ENCODE assay signal across 9 cellular contexts in genomic region chr2:236180831-236181453, GRCh38. TPM values are rescaled to one million over a fixed set of nuclear protein-coding genes. Genes with fewer than 3 reads are reported as not detected.
DNase-seq lines count a peak whose midpoint lies in the region; ATAC-seq and TF ChIP-seq lines count a peak whose summit lies in the region.
"Had no signal": no experiment of that assay in that cellular context is flagged by ENCODE, and none has a peak within 500 bp of the region (broad histone marks: within the 10 kb centered on the region; RNA-seq: fewer than 3 reads in every experiment).

No MANE protein-coding gene starts in this region.

- H3K4me3 Mint-ChIP-seq in H9 = no peak overlapping the region
- H3K4me3 Mint-ChIP-seq in activated T-helper 2 cell treated with anti-CD3 and anti-CD28 coated beads, Interferon-gamma antibody, Interleukin-2, Interleukin-4, amounts not matched to agents 10 μg/mL and 5 μg/mL and 100 μg/mL, durations not matched to agents 14 hours and 24 hours and 36 hours (ENCODE audit: low read depth) = no peak overlapping the region

- no peak overlapping the region for H4K91ac ChIP-seq in H9 (ENCODE audit: insufficient read length, low read depth, low read length)

- no peaks in the 10 kb centered on the region for H3K36me3 ChIP-seq in right atrium auricular region

- H2BK15ac ChIP-seq in H9 (ENCODE audit: low read depth, low read length) = no peak overlapping the region

- DNase-seq in H9 = peak; percentile 63
- peak; percentile 67 for DNase-seq in NCI-H69 (lab: John Stamatoyannopoulos, UW)
- DNase-seq in activated T-helper 2 cell treated with anti-CD3 and anti-CD28 coated beads, Interferon-gamma antibody, Interleukin-2, Interleukin-4, amounts not matched to agents 10 μg/mL and 5 μg/mL and 100 μg/mL, durations not matched to agents 14 hours and 24 hours and 36 hours (ENCODE audit: low spot score) = no peak
- DNase-seq in right atrium auricular region (ENCODE audit: low spot score) = no peak
- peak; percentile 64 for DNase-seq in stimulated activated CD4-positive, alpha-beta T cell treated with anti-CD3 and anti-CD28 coated beads, Interleukin-15, amount 100 ng/mL, for 24 hours

- H2AK5ac ChIP-seq in H9 (ENCODE audit: insufficient read length, low read length) = no peak overlapping the region

- ATAC-seq in GM18502 (IDR thresholded peaks at IDR 0.05; ENCODE audit: poor library complexity, unreplicated experiment) = no peak
- ATAC-seq in GM18519 (IDR thresholded peaks at IDR 0.05; ENCODE audit: low FRiP score, unreplicated experiment) = no peak

- H3K79me2 ChIP-seq in H9 (ENCODE audit: insufficient read depth, low read length) = no peaks in the 10 kb centered on the region

- no CpG with 5 or more reads among the region's 9 CpGs for WGBS in H9 (ENCODE audit: extremely low coverage, insufficient read length, low lambda C conversion rate)

- peaks cover 15 to 18% of the 10 kb centered on the region in 2 experiments for H3K9me3 Mint-ChIP-seq in H9
- H3K9me3 Mint-ChIP-seq in activated T-helper 2 cell treated with anti-CD3 and anti-CD28 coated beads, Interferon-gamma antibody, Interleukin-2, Interleukin-4, amounts not matched to agents 10 μg/mL and 5 μg/mL and 100 μg/mL, durations not matched to agents 14 hours and 24 hours and 36 hours = no peaks in the 10 kb centered on the region

- peaks cover 11 to 24% of the 10 kb centered on the region in 2 experiments for H3K4me1 Mint-ChIP-seq in H9
- H3K4me1 Mint-ChIP-seq in activated T-helper 2 cell treated with anti-CD3 and anti-CD28 coated beads, Interferon-gamma antibody, Interleukin-2, Interleukin-4, amounts not matched to agents 10 μg/mL and 5 μg/mL and 100 μg/mL, durations not matched to agents 14 hours and 24 hours and 36 hours (ENCODE audit: low read depth) = peaks cover 4% of the 10 kb centered on the region

- H2BK20ac ChIP-seq in H9 (ENCODE audit: low read depth, low read length, poor library complexity, severe bottlenecking) = no peak overlapping the region

- peak; percentile 87 for TF ChIP-seq CTCF in C4-2B (conservative IDR thresholded peaks at IDR 0.05)
- peak; percentile 91 for TF ChIP-seq CTCF in H9 (conservative IDR thresholded peaks at IDR 0.05)
- TF ChIP-seq CTCF in right atrium auricular region (IDR thresholded peaks at IDR 0.05) = peak; percentile 47 to 77

- no peak overlapping the region for H3T11ph ChIP-seq in H9 (ENCODE audit: low read length)

- H3K27me3 ChIP-seq in H9 (ENCODE audit: insufficient read depth, low read length) = peaks cover 2% of the 10 kb centered on the region; the same call in 1 of the 2 replicates
- peaks cover 17 to 28% of the 10 kb centered on the region in 2 donors for H3K27me3 ChIP-seq in right atrium auricular region

- no peak overlapping the region for H2BK12ac ChIP-seq in H9 (ENCODE audit: insufficient read length, low read depth, low read length)

- H3K23ac ChIP-seq in H9 (ENCODE audit: insufficient read length, low read depth, low read length) = no peak overlapping the region

- intact Hi-C loops in activated T-helper 2 cell treated with anti-CD3 and anti-CD28 coated beads, Interferon-gamma antibody, Interleukin-2, Interleukin-4, amounts not matched to agents 10 μg/mL and 5 μg/mL and 100 μg/mL, durations not matched to agents 14 hours and 24 hours and 36 hours (cut with micrococcal nuclease) = loop anchor here (1.0 to 5.0 kb wide), 3 partner anchors 16 to 415 kb away; no protein-coding TSS in a partner anchor

- H3K27me3 Mint-ChIP-seq in H9 (ENCODE audit: low read depth) = peaks cover 88% of the 10 kb centered on the region
- peaks cover 31% of the 10 kb centered on the region for H3K27me3 Mint-ChIP-seq in activated T-helper 2 cell treated with anti-CD3 and anti-CD28 coated beads, Interferon-gamma antibody, Interleukin-2, Interleukin-4, amounts not matched to agents 10 μg/mL and 5 μg/mL and 100 μg/mL, durations not matched to agents 14 hours and 24 hours and 36 hours (ENCODE audit: low read depth)

- H3K4me1 ChIP-seq in H9 (ENCODE audit: insufficient read depth, low read length) (no peaks in the 10 kb centered on the region), right atrium auricular region (peaks cover 0 to 27% of the 10 kb centered on the region in 2 donors)

- H3K4me3 ChIP-seq in right atrium auricular region = no peak overlapping the region

- no peak overlapping the region for H3K14ac ChIP-seq in H9 (ENCODE audit: insufficient read depth, low read length)

- H2BK120ac ChIP-seq in H9 (ENCODE audit: low read depth, low read length, poor library complexity, severe bottlenecking) = no peak overlapping the region

- H4K8ac ChIP-seq in H9 (replicated peaks; ENCODE audit: insufficient read length, low read depth, low read length) = no peak overlapping the region

- no peak overlapping the region for H2BK5ac ChIP-seq in H9 (ENCODE audit: insufficient read length, low read length)

- no peak overlapping the region for H3K27ac Mint-ChIP-seq in H9
- H3K27ac Mint-ChIP-seq in activated T-helper 2 cell treated with anti-CD3 and anti-CD28 coated beads, Interferon-gamma antibody, Interleukin-2, Interleukin-4, amounts not matched to agents 10 μg/mL and 5 μg/mL and 100 μg/mL, durations not matched to agents 14 hours and 24 hours and 36 hours = peak overlapping the region; percentile 55

- no peaks in the 10 kb centered on the region for H4K20me1 ChIP-seq in H9 (ENCODE audit: control insufficient read depth, insufficient read depth, insufficient read length)

- no peak overlapping the region for H3K4ac ChIP-seq in H9 (ENCODE audit: low read depth, low read length)

- H3K9me3 ChIP-seq in H9 (ENCODE audit: control insufficient read depth, low read depth, low read length) = no peaks in the 10 kb centered on the region
- H3K9me3 ChIP-seq in right atrium auricular region = no peaks in the 10 kb centered on the region

- H3K27ac ChIP-seq in C4-2B (no peak overlapping the region), H9 (ENCODE audit: insufficient read length, low read depth, low read length) (no peak overlapping the region), right atrium auricular region (no peak overlapping the region)

- H3K56ac ChIP-seq in H9 (ENCODE audit: insufficient read length, low read depth, low read length) = no peak overlapping the region

- no peak overlapping the region for H4K5ac ChIP-seq in H9 (ENCODE audit: insufficient read length, low read depth, low read length)

- H3K23me2 ChIP-seq in H9 (ENCODE audit: insufficient read length, low read depth, low read length, poor library complexity, severe bottlenecking) = peaks cover 12% of the 10 kb centered on the region

- H3K18ac ChIP-seq in H9 (ENCODE audit: insufficient read length, low read depth, low read length) = no peak overlapping the region

- no peak overlapping the region for H2AFZ ChIP-seq in H9 (ENCODE audit: low read length)

- no peak overlapping the region for H3K4me2 ChIP-seq in H9 (ENCODE audit: insufficient read depth, insufficient read length, low read length)

- H3K9ac ChIP-seq in H9 (ENCODE audit: extremely low read depth, insufficient read length, low read length) = no peak overlapping the region

- no peaks in the 10 kb centered on the region for H3K79me1 ChIP-seq in H9 (ENCODE audit: insufficient read depth, low read depth, low read length, poor library complexity, severe bottlenecking)

- H3K36me3 Mint-ChIP-seq in H9 (ENCODE audit: insufficient read depth in 1 of 3, low read depth in 3 of 3) = peaks cover 0 to 4% (median 0%) of the 10 kb centered on the region in 3 experiments; a peak in 2 of 7 replicates
- H3K36me3 Mint-ChIP-seq in activated T-helper 2 cell treated with anti-CD3 and anti-CD28 coated beads, Interferon-gamma antibody, Interleukin-2, Interleukin-4, amounts not matched to agents 10 μg/mL and 5 μg/mL and 100 μg/mL, durations not matched to agents 14 hours and 24 hours and 36 hours (ENCODE audit: low read depth) = no peaks in the 10 kb centered on the region

RNA-seq across cellular contexts. Expression of gene GBX2, which starts 12.8 kb away (rescaled TPM):
- total RNA-seq in H9 (2021) (0.31 and 0.46 TPM in 2 replicates), right atrium auricular region (not detected)
- not detected in 2 replicates for total RNA-seq in activated T-helper 2 cell treated with anti-CD3 and anti-CD28 coated beads, Interferon-gamma antibody, Interleukin-2, Interleukin-4, amounts not matched to agents 10 μg/mL and 5 μg/mL and 100 μg/mL, durations not matched to agents 14 hours and 24 hours and 36 hours
- total RNA-seq: mononuclear cell had no signal

Comparison
In these comparisons a context has a peak if more than half of its experiments do, and no peak if none do; other contexts are left out.
1. DNase-seq: peak in H9 (single experiment), NCI-H69 (single experiment) and stimulated activated CD4-positive, alpha-beta T cell treated with anti-CD3 and anti-CD28 coated beads, Interleukin-15, amount 100 ng/mL, for 24 hours (single experiment); none in activated T-helper 2 cell treated with anti-CD3 and anti-CD28 coated beads, Interferon-gamma antibody, Interleukin-2, Interleukin-4, amounts not matched to agents 10 μg/mL and 5 μg/mL and 100 μg/mL, durations not matched to agents 14 hours and 24 hours and 36 hours (single experiment) and right atrium auricular region (single experiment).
2. Peak in every context shown above with its lines, with median percentiles within 50 percentile points of each other: CTCF ChIP-seq.